ENCODE assay signal across 23 cellular contexts in genomic region chr7:141301544-141301943, GRCh38.
"Had no signal": no experiment of that assay in that cellular context is flagged by ENCODE, and none has a peak within 500 bp of the region (broad histone marks: within the 10 kb centered on the region; RNA-seq: fewer than 3 reads in every experiment).

No MANE protein-coding gene starts in this region.

- H3K4me1 ChIP-seq: colonic mucosa, lower lobe of right lung, pancreas, prostate gland, spleen had no signal

- H3K27me3 Mint-ChIP-seq: memory B cell had no signal

- H3K36me3 Mint-ChIP-seq: immature natural killer cell; memory B cell; mesothelial cell of epicardium; natural killer cell; stimulated activated memory B cell treated with anti-CD40 and anti-IgM and Interleukin-4, amounts not matched to agents 10 μg/mL and 1 μg/mL and 100 μg/mL, for 72 hours had no signal

- H3K27ac ChIP-seq: colonic mucosa, gastrocnemius medialis, lower lobe of right lung, pancreas, prostate gland, spleen, thoracic aorta had no signal

- H3K4me1 Mint-ChIP-seq: immature natural killer cell; memory B cell; mesothelial cell of epicardium; natural killer cell; neural crest cell; stimulated activated memory B cell treated with anti-CD40 and anti-IgM and Interleukin-4, amounts not matched to agents 10 μg/mL and 1 μg/mL and 100 μg/mL, for 72 hours had no signal

- ATAC-seq: esophagus mucosa; gastrocnemius medialis; lower lobe of right lung; natural killer cell; pancreas; sciatic nerve; stimulated activated memory B cell treated with anti-CD40 and anti-IgM and Interleukin-4, amounts not matched to agents 10 μg/mL and 1 μg/mL and 100 μg/mL, for 72 hours had no signal

- H3K27ac Mint-ChIP-seq: immature natural killer cell; memory B cell; mesothelial cell of epicardium; natural killer cell; stimulated activated memory B cell treated with anti-CD40 and anti-IgM and Interleukin-4, amounts not matched to agents 10 μg/mL and 1 μg/mL and 100 μg/mL, for 72 hours; stimulated activated naive CD8-positive, alpha-beta T cell treated with anti-CD3 and anti-CD28 coated beads, Interleukin-15, Interleukin-2, amounts not matched to agents 100 ng/mL and 50 ng/mL, for 24 hours had no signal

- H3K4me3 ChIP-seq: colonic mucosa, gastrocnemius medialis, lower lobe of right lung, pancreas, prostate gland, spleen, thoracic aorta had no signal

- DNase-seq: caudate nucleus; colonic mucosa; effector CD8-positive, alpha-beta T cell; gastrocnemius medialis; immature natural killer cell; kidney; lower lobe of right lung; natural killer cell; pancreas; spleen; stimulated activated CD4-positive, alpha-beta T cell treated with anti-CD3 and anti-CD28 coated beads, Interleukin-15, amount 100 ng/mL, for 24 hours; stimulated activated CD4-positive, alpha-beta T cell treated with anti-CD3 and anti-CD28 coated beads, Interleukin-1b, Interleukin-23, amount 100 ng/mL, for 48 hours; stimulated activated CD4-positive, alpha-beta T cell treated with anti-CD3 and anti-CD28 coated beads, Interleukin-4, amount 100 ng/mL, for 24 hours; trophoblast cell had no signal

- H3K9me3 ChIP-seq: colonic mucosa, gastrocnemius medialis, lower lobe of right lung, pancreas, prostate gland, spleen, thoracic aorta had no signal

- H3K9me3 Mint-ChIP-seq: natural killer cell; neural crest cell; stimulated activated naive CD8-positive, alpha-beta T cell treated with anti-CD3 and anti-CD28 coated beads, Interleukin-15, Interleukin-2, amounts not matched to agents 100 ng/mL and 50 ng/mL, for 24 hours had no signal

- H3K27me3 ChIP-seq: colonic mucosa, gastrocnemius medialis, pancreas, spleen had no signal

- H3K36me3 ChIP-seq: colonic mucosa, gastrocnemius medialis, lower lobe of right lung, pancreas, prostate gland, spleen, thoracic aorta had no signal

- H3K4me3 Mint-ChIP-seq: immature natural killer cell; memory B cell; mesothelial cell of epicardium; natural killer cell; neural crest cell; stimulated activated memory B cell treated with anti-CD40 and anti-IgM and Interleukin-4, amounts not matched to agents 10 μg/mL and 1 μg/mL and 100 μg/mL, for 72 hours; stimulated activated naive CD8-positive, alpha-beta T cell treated with anti-CD3 and anti-CD28 coated beads, Interleukin-15, Interleukin-2, amounts not matched to agents 100 ng/mL and 50 ng/mL, for 24 hours had no signal
